Comparison of ENCODE assay signal across 15 cellular contexts in the genomic region with DNA sequence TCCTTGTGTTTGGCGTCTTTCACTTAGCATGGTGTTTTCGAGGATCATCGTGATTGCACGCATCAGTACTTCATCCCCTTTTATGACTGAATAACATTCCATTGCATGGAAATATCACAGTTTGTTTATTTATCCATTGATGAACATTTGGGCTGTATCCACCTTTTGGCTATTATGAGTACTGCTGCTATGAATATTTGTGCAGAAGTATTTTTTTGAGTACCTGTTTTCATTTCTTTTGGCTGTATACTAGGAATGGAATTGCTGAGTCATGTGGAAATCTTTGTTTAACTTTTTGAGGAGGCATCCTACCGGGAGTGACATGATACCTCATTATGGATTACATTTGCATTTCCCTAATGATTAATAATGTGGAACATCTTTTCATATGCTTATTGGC.
DNase-seq lines count a peak whose midpoint lies in the region; ATAC-seq, FAIRE-seq and TF ChIP-seq lines count a peak whose summit lies in the region.
"Had no signal": no experiment of that assay in that cellular context is flagged by ENCODE, and none has a peak within 500 bp of the region (broad histone marks: within the 10 kb centered on the region; RNA-seq: fewer than 3 reads in every experiment).

No MANE protein-coding gene starts in this region.

- H3K9ac ChIP-seq in SK-N-SH: no peak overlapping the region
- H3K9ac ChIP-seq in H1 (replicated peaks in 1 of 4; ENCODE audit: extremely low read depth in 1 of 4, low read depth in 3 of 4, low read length in 3 of 4): no peak overlapping the region

- H3K79me1 ChIP-seq in H1 (ENCODE audit: low read depth, low read length): 0 out of 2 replicates have a peak, but pooled peaks cover 2% of the 10 kb centered on the region

- H3K27ac ChIP-seq in SK-N-SH (ENCODE audit: low read depth in 2 of 2, low read length in 1 of 2): no peak overlapping the region
- H3K27ac ChIP-seq in H1 (ENCODE audit: low read depth, low read length): no peak overlapping the region
- H3K27ac ChIP-seq in gastrocnemius medialis: peak overlapping the region; percentile 70 to 83 (median 78)
- H3K27ac ChIP-seq: 22Rv1 had no signal

- H3K4me2 ChIP-seq in SK-N-SH: no peak overlapping the region
- no peak overlapping the region for H3K4me2 ChIP-seq in H1 (ENCODE audit: insufficient read depth in 1 of 2, low read depth in 2 of 2, low read length in 2 of 2)

- POLR2A ChIA-PET in SK-N-SH (lab: Yijun Ruan, JAX): no interaction called here
- POLR2A ChIA-PET in H1 (lab: Charles Lee; ENCODE audit: partially characterized antibody): interaction anchor here (0.7 to 1.1 kb wide), 3 partner anchors 11 to 168 kb away, joined by 3 read pairs; no protein-coding TSS in a partner anchor

- no peak overlapping the region for H4K8ac ChIP-seq in H1 (ENCODE audit: extremely low read depth, insufficient read depth, low read length)

- no peaks in the 10 kb centered on the region for H3K27me3 ChIP-seq in SK-N-SH (ENCODE audit: insufficient read depth)
- H3K27me3 ChIP-seq in H1 (replicated peaks in 1 of 4; ENCODE audit: control insufficient read depth in 3 of 4, extremely low read depth in 1 of 4, insufficient read depth in 3 of 4, low read length in 3 of 4): no peaks in the 10 kb centered on the region
- no peaks in the 10 kb centered on the region for H3K27me3 ChIP-seq in gastrocnemius medialis
- H3K27me3 ChIP-seq: tibial nerve had no signal

- no peak overlapping the region for H3K14ac ChIP-seq in H1 (ENCODE audit: insufficient read length)

- CTCF ChIA-PET in SK-N-SH (lab: Yijun Ruan, JAX) (interaction anchor here (1.4 to 5.7 kb wide), 3 partner anchors 68 to 248 kb away, joined by 3 to 45 read pairs (median 4); a partner anchor contains a TSS), H1 (lab: Charles Lee; ENCODE audit: partially characterized antibody) (interaction anchor here (0.7 to 6.3 kb wide), 5 partner anchors 24 to 243 kb away, joined by 3 to 41 read pairs (median 3); no protein-coding TSS in a partner anchor)

- no peak overlapping the region for H2BK5ac ChIP-seq in H1 (ENCODE audit: low read depth, low read length)

- TF ChIP-seq EP300 in SK-N-SH (IDR thresholded peaks at IDR 0.05; ENCODE audit: borderline replicate concordance in 1 of 2, low read depth in 1 of 2, low read length in 1 of 2): no peak
- no peak for TF ChIP-seq EP300 in H1 (IDR thresholded peaks at IDR 0.05; ENCODE audit: borderline replicate concordance in 1 of 2, low read depth in 2 of 2, low read length in 2 of 2)

- H2BK15ac ChIP-seq in H1 (ENCODE audit: low read length): no peak overlapping the region

- TF ChIP-seq CTCF in SK-N-SH (IDR thresholded peaks at IDR 0.05) (peak; percentile 16; the same call in 1 of the 2 replicates), H1 (IDR thresholded peaks at IDR 0.05; ENCODE audit: control extremely low read depth in 1 of 3, insufficient read depth in 1 of 3, low read depth in 1 of 3, low read length in 3 of 3) (no peak), gastrocnemius medialis (IDR thresholded peaks at IDR 0.05 in 4 of 5, conservative IDR thresholded peaks at IDR 0.05 in 1 of 5) (peak in 2 of 5 experiments; percentile 22 to 35)

- H3K4me1 ChIP-seq in SK-N-SH (ENCODE audit: control insufficient read depth in 1 of 2, insufficient read depth in 2 of 2, low read depth in 1 of 2, low read length in 1 of 2) (no peaks in the 10 kb centered on the region), H1 (replicated peaks in 1 of 4; ENCODE audit: control insufficient read depth in 3 of 4, insufficient read depth in 4 of 4, low read length in 3 of 4) (peaks cover 1 to 6% (median 4%) of the 10 kb centered on the region in 4 experiments; a peak in 5 of 7 replicates), gastrocnemius medialis (peaks cover 28 to 45% of the 10 kb centered on the region in 2 donors)

- no peak overlapping the region for H2AK5ac ChIP-seq in H1 (ENCODE audit: low read depth, low read length)

- no peaks in the 10 kb centered on the region for H3K9me2 ChIP-seq in SK-N-SH

- peaks cover 22 to 43% of the 10 kb centered on the region in 2 experiments for H3K36me3 ChIP-seq in SK-N-SH (replicated peaks in 1 of 2; ENCODE audit: control insufficient read depth in 1 of 2, insufficient read depth in 2 of 2, low read length in 1 of 2)
- peaks cover 0 to 11% (median 2%) of the 10 kb centered on the region in 4 experiments; a peak in 5 of 8 replicates for H3K36me3 ChIP-seq in H1 (ENCODE audit: control insufficient read depth in 2 of 4, insufficient read depth in 4 of 4, low read length in 3 of 4)
- H3K36me3 ChIP-seq in gastrocnemius medialis: peaks cover 0 to 7% of the 10 kb centered on the region in 2 donors
- H3K36me3 ChIP-seq: tibial nerve had no signal

- H3K56ac ChIP-seq in H1 (replicated peaks; ENCODE audit: insufficient read length, low read depth, low read length): no peak overlapping the region

- no peak overlapping the region for H2BK12ac ChIP-seq in H1 (ENCODE audit: low read depth, low read length)

- TF ChIP-seq POLR2A in H1 (IDR thresholded peaks at IDR 0.05; ENCODE audit: control extremely low read depth in 1 of 2, low read depth in 2 of 2, low read length in 2 of 2) (no peak), gastrocnemius medialis (IDR thresholded peaks at IDR 0.05) (no peak)

- H3K4me3 ChIP-seq in SK-N-SH (ENCODE audit: low read depth in 2 of 2, low read length in 1 of 2) (no peak overlapping the region), H1 (ENCODE audit: extremely low read depth in 1 of 4, insufficient read depth in 2 of 4, low read depth in 3 of 4, low read length in 4 of 4) (no peak overlapping the region; a peak in 1 of 8 replicates), gastrocnemius medialis (no peak overlapping the region)
- H3K4me3 ChIP-seq: tibial nerve had no signal

- ATAC-seq in SK-N-SH treated with all-trans-retinoic acid at 6 μM for 48 hours (no peak), gastrocnemius medialis (no peak), HG02798 (IDR thresholded peaks at IDR 0.05; ENCODE audit: poor library complexity, unreplicated experiment) (no peak)
- ATAC-seq: activated CD4-positive, alpha-beta T cell treated with anti-CD3 and anti-CD28 coated beads for 36 hours; natural killer cell treated with Interleukin-12 subunit alpha and Interleukin-12 subunit beta and Interleukin-15 and Interleukin-18, amount 100 ng/mL, for 72 hours; sciatic nerve had no signal

- H2BK20ac ChIP-seq in H1 (ENCODE audit: low read length): no peak overlapping the region

- H3K79me2 ChIP-seq in SK-N-SH (ENCODE audit: insufficient read depth) (peaks cover 92% of the 10 kb centered on the region), H1 (ENCODE audit: control insufficient read depth in 1 of 2, insufficient read depth in 2 of 2, low read length in 2 of 2) (peaks cover 0 to 64% of the 10 kb centered on the region in 2 experiments; a peak in 2 of 4 replicates)

- in situ Hi-C loops in gastrocnemius medialis (cut with MboI; ENCODE audit: low sequenced_read_pairs in 4 of 4): loop anchor here in 3 of 4 donors (10.0 kb wide), 3 partner anchors 64 to 244 kb away; a partner anchor contains a TSS

- H2AFZ ChIP-seq in SK-N-SH (ENCODE audit: low read depth) (no peak overlapping the region), H1 (ENCODE audit: low read length) (no peak overlapping the region)

- no peak overlapping the region for H4K5ac ChIP-seq in H1 (ENCODE audit: insufficient read length, low read depth, low read length)

- H3K9me3 ChIP-seq in SK-N-SH (peaks cover 11% of the 10 kb centered on the region), H1 (ENCODE audit: insufficient read depth in 2 of 2, low read depth in 1 of 2, low read length in 1 of 2) (peaks cover 0 to 3% of the 10 kb centered on the region in 2 experiments; a peak in 1 of 4 replicates), gastrocnemius medialis (no peaks in the 10 kb centered on the region)

- H2BK120ac ChIP-seq in H1 (replicated peaks; ENCODE audit: low read depth, low read length): no peak overlapping the region

- no peak overlapping the region for H4K91ac ChIP-seq in H1 (replicated peaks; ENCODE audit: insufficient read length, low read length)

- H3K23ac ChIP-seq in H1 (ENCODE audit: insufficient read length): no peak overlapping the region

- H3K18ac ChIP-seq in H1 (ENCODE audit: extremely low read depth, low read length): no peak overlapping the region

- FAIRE-seq in H1 (lab: Jason Lieb, UNC): no peak

- no peak overlapping the region for H3K4ac ChIP-seq in H1 (replicated peaks; ENCODE audit: insufficient read length, low read depth, low read length)

- 97% methylated on average over 5 of the region's 5 CpGs for WGBS in SK-N-SH (ENCODE audit: low lambda C conversion rate)
- 96% methylated on average over 5 of the region's 5 CpGs; no CpG with 5 or more reads in 1 of the 2 experiments for WGBS in H1 (ENCODE audit: extremely low coverage in 1 of 2, insufficient coverage in 1 of 2, insufficient read length in 1 of 2, insufficient replicate concordance in 2 of 2, low coverage in 1 of 2, low lambda C conversion rate in 2 of 2, missing lambda C conversion rate in 1 of 2), 2 experiments

- intact Hi-C loops in gastrocnemius medialis (cut with DNase I; ENCODE audit: low total_unique reads): loop anchor here (5.0 kb wide), 1 partner anchor 39 kb away; no protein-coding TSS in a partner anchor

- H3K23me2 ChIP-seq in H1 (ENCODE audit: low read depth, low read length): no peaks in the 10 kb centered on the region

- peaks cover 19% of the 10 kb centered on the region; the same call in 1 of the 2 replicates for H4K20me1 ChIP-seq in SK-N-SH (ENCODE audit: insufficient read depth)
- H4K20me1 ChIP-seq in H1 (replicated peaks in 1 of 2; ENCODE audit: control insufficient read depth in 1 of 2, insufficient read depth in 2 of 2, low read length in 2 of 2): no peaks in the 10 kb centered on the region

- no peak for DNase-seq in SK-N-SH
- peak; percentile 12 for DNase-seq in M059J (ENCODE audit: low read depth)
- no peak for DNase-seq in H1 (ENCODE audit: low read depth in 1 of 2, low spot score in 2 of 2)
- DNase-seq in gastrocnemius medialis: no peak
- DNase-seq in NCI-H446 treated with DMSO at 0.1 percent for 48 hours (lab: John Stamatoyannopoulos, UW): no peak
- DNase-seq in amygdala (lab: John Stamatoyannopoulos, UW): no peak
- DNase-seq: activated CD4-positive, alpha-beta T cell treated with anti-CD3 and anti-CD28 coated beads for 36 hours; activated effector memory CD4-positive, alpha-beta T cell treated with anti-CD3 and anti-CD28 coated beads, Interleukin-2, amount 50 U/mL, for 16 hours; islet precursor cell had no signal

- no peaks in the 10 kb centered on the region for H3F3A ChIP-seq in SK-N-SH (replicated peaks; ENCODE audit: insufficient read depth)

- TF ChIP-seq RAD21 in SK-N-SH (IDR thresholded peaks at IDR 0.05; ENCODE audit: low read length) (no peak), H1 (IDR thresholded peaks at IDR 0.05 in 1 of 2, conservative IDR thresholded peaks at IDR 0.05 in 1 of 2; ENCODE audit: low read depth in 2 of 2, low read length in 2 of 2) (no peak)

TF ChIP-seq in SK-N-SH treated with all-trans-retinoic acid at 6 μM for 48 hours, 23 proteins besides CTCF, POLR2A, EP300 and RAD21 (continues in another document):
- TF ChIP-seq ISL1 (CRISPR knock-in tag; IDR thresholded peaks at IDR 0.05) (no peak), ZC3H10 (CRISPR knock-in tag; IDR thresholded peaks at IDR 0.05) (no peak)

TF ChIP-seq in H1, 55 proteins besides CTCF, POLR2A, EP300 and RAD21:
- TF ChIP-seq SIRT6 (IDR thresholded peaks at IDR 0.05; ENCODE audit: low read length): no peak
- TF ChIP-seq BACH1 (IDR thresholded peaks at IDR 0.05; ENCODE audit: low read length): 0 out of 2 replicates have a peak, but pooled peaks have one; percentile 48
- TF ChIP-seq MAFK (IDR thresholded peaks at IDR 0.05; ENCODE audit: low read depth, low read length): peak; percentile 85

Comparison
In these comparisons a context has a peak if more than half of its experiments do, and no peak if none do; other contexts are left out.
1. H3K27ac ChIP-seq: peak in gastrocnemius medialis (4 of 4); none in SK-N-SH (0 of 2) and H1 (single experiment).